Comparison of ENCODE assay signal across 29 cellular contexts in the genomic region with DNA sequence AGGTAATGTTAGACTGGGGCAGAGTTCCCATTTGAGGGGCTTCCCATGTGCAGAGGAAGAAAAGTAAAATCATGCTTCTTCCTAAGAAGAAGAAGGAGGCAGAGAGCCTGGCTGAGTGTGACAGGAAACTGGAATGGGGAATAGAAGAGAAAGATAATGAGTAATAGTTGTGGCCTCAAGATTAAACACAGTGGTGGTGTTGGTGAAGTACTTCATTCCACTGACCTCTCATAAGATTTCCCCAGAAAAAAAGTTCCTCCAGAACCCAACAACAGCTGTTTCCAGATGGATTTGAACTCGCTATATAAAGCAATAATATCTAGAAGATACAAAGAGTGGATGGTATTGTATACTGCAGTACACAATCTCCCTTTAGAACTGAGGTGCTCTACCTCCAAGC. TPM values are rescaled to one million over a fixed set of nuclear protein-coding genes. Genes with fewer than 3 reads are reported as not detected.
DNase-seq lines count a peak whose midpoint lies in the region; TF ChIP-seq lines count a peak whose summit lies in the region.
"Had no signal": no experiment of that assay in that cellular context is flagged by ENCODE, and none has a peak within 500 bp of the region (broad histone marks: within the 10 kb centered on the region; RNA-seq: fewer than 3 reads in every experiment).

No MANE protein-coding gene starts in this region.

- H3K79me2 ChIP-seq in GM23248 (ENCODE audit: insufficient read depth) = no peaks in the 10 kb centered on the region
- no peaks in the 10 kb centered on the region for H3K79me2 ChIP-seq in smooth muscle cell (ENCODE audit: low read depth)

- in situ Hi-C loops in GM23248 (cut with MboI) = loop anchor here (10.0 kb wide), 1 partner anchor 114 kb away; no protein-coding TSS in a partner anchor

- H3K27ac ChIP-seq in GM23248 = no peak overlapping the region
- peak overlapping the region; percentile 71 for H3K27ac ChIP-seq in smooth muscle cell (ENCODE audit: low read depth)
- H3K27ac ChIP-seq in coronary artery = no peak overlapping the region
- H3K27ac ChIP-seq: foreskin keratinocyte, neural progenitor cell, suprapubic skin, upper lobe of right lung had no signal

- H3K4me3 ChIP-seq in GM23248 (no peak overlapping the region), fibroblast of the aortic adventitia (ENCODE audit: low read depth, low read length) (no peak overlapping the region), smooth muscle cell (no peak overlapping the region), coronary artery (no peak overlapping the region)
- H3K4me3 ChIP-seq: neural progenitor cell, suprapubic skin, upper lobe of right lung had no signal

- 85% methylated on average over 1 of the region's 1 CpG for WGBS in GM23248 (ENCODE audit: low coverage in 1 of 2, low lambda C conversion rate in 2 of 2, missing lambda C conversion rate in 2 of 2), 2 experiments
- WGBS in smooth muscle cell (ENCODE audit: low lambda C conversion rate) = 30% methylated on average over 1 of the region's 1 CpG

- no peak overlapping the region for H2AFZ ChIP-seq in GM23248
- no peak overlapping the region for H2AFZ ChIP-seq in smooth muscle cell (ENCODE audit: low read depth)
- H2AFZ ChIP-seq: neural progenitor cell had no signal

- H3K4me1 ChIP-seq in GM23248 (ENCODE audit: insufficient read depth) = peaks cover 33% of the 10 kb centered on the region
- H3K4me1 ChIP-seq in smooth muscle cell (ENCODE audit: low read depth) = peaks cover 3% of the 10 kb centered on the region
- H3K4me1 ChIP-seq: foreskin keratinocyte, neural progenitor cell, suprapubic skin, upper lobe of right lung had no signal

- no peak overlapping the region for H3K9ac ChIP-seq in GM23248
- no peak overlapping the region for H3K9ac ChIP-seq in smooth muscle cell (ENCODE audit: low read depth)
- H3K9ac ChIP-seq: neural progenitor cell had no signal

- no peaks in the 10 kb centered on the region for H3K36me3 ChIP-seq in GM23248 (ENCODE audit: low read depth)
- H3K36me3 ChIP-seq in smooth muscle cell (ENCODE audit: low read depth) = no peaks in the 10 kb centered on the region
- H3K36me3 ChIP-seq: neural progenitor cell, suprapubic skin, upper lobe of right lung had no signal

- H3K9me2 ChIP-seq in GM23248 (ENCODE audit: insufficient read depth) = no peaks in the 10 kb centered on the region

- no peak overlapping the region for H3K4me2 ChIP-seq in GM23248 (ENCODE audit: unreplicated experiment)
- peak overlapping the region; percentile 65 for H3K4me2 ChIP-seq in smooth muscle cell
- H3K4me2 ChIP-seq: neural progenitor cell had no signal

- H3K9me3 ChIP-seq in GM23248 (ENCODE audit: low read depth) (no peaks in the 10 kb centered on the region), smooth muscle cell (replicated peaks; ENCODE audit: low read depth) (no peaks in the 10 kb centered on the region)
- H3K9me3 ChIP-seq: suprapubic skin, upper lobe of right lung had no signal

- DNase-seq in GM23248 (peak; percentile 36), amniotic epithelial cell (ENCODE audit: low read depth) (peak; percentile 58), fibroblast of the aortic adventitia (ENCODE audit: low read depth) (peak; percentile 39), smooth muscle cell (lab: John Stamatoyannopoulos, UW; ENCODE audit: unreplicated experiment) (no peak), 8988T (no peak), coronary artery (ENCODE audit: low spot score) (no peak), DMS114 treated with DMSO at 0.1 percent for 48 hours (lab: John Stamatoyannopoulos, UW; ENCODE audit: unreplicated experiment) (no peak)
- DNase-seq: activated CD4-positive, alpha-beta memory T cell treated with anti-CD3 and anti-CD28 coated beads, Interleukin-2, amount 10 ng/mL, durations not matched to agents 7 days and 5 days; activated CD4-positive, alpha-beta T cell treated with anti-CD3 and anti-CD28 coated beads for 1 hour; aorta; CD4-positive, CD25-positive, alpha-beta regulatory T cell; central memory CD4-positive, alpha-beta T cell; foreskin keratinocyte; GDM1; Karpas-422; left cardiac atrium; MV-4-11; NCI-H146; NCI-H446; NCI-H774; RPMI8226; stimulated activated CD4-positive, alpha-beta T cell treated with anti-CD3 and anti-CD28 coated beads, Interleukin-15, amount 100 ng/mL, for 24 hours; stimulated activated naive B cell treated with anti-CD40 and anti-IgM and Interleukin-4, amounts not matched to agents 10 μg/mL and 1 μg/mL and 100 μg/mL, for 72 hours; upper lobe of right lung had no signal

- H4K20me1 ChIP-seq in GM23248 (ENCODE audit: insufficient read depth) (no peaks in the 10 kb centered on the region), smooth muscle cell (ENCODE audit: low read depth) (no peaks in the 10 kb centered on the region)

- H3K27me3 ChIP-seq in GM23248 (replicated peaks; ENCODE audit: insufficient read depth) (no peaks in the 10 kb centered on the region), smooth muscle cell (ENCODE audit: low read depth) (no peaks in the 10 kb centered on the region)
- H3K27me3 ChIP-seq: foreskin keratinocyte, neural progenitor cell, suprapubic skin, upper lobe of right lung had no signal

- H3F3A ChIP-seq in GM23248 (ENCODE audit: insufficient read depth) (peaks cover 26% of the 10 kb centered on the region), smooth muscle cell (ENCODE audit: low read depth) (no peaks in the 10 kb centered on the region)

- TF ChIP-seq CTCF in fibroblast of the aortic adventitia (IDR thresholded peaks at IDR 0.05; ENCODE audit: insufficient read depth, low read length) = no peak
- TF ChIP-seq CTCF in smooth muscle cell (IDR thresholded peaks at IDR 0.05; ENCODE audit: borderline replicate concordance, insufficient read depth, poor library complexity, severe bottlenecking) = no peak
- no peak for TF ChIP-seq CTCF in coronary artery (IDR thresholded peaks at IDR 0.05)

RNA-seq across cellular contexts. Expression of a gene that starts 13.0 kb away (rescaled TPM):
- not detected in 2 replicates for total RNA-seq in GM23248 (2014; rRNA removed; shearing (Covaris generic))
- polyA plus RNA-seq in GM23248 (2016; fragmentation: Nextera tagmentation; extraction: Ambion mirVana) = not detected in 2 replicates
- not detected in 2 replicates for total RNA-seq in fibroblast of the aortic adventitia (ENCODE audit: low replicate concordance)
- total RNA-seq in smooth muscle cell = 224 and 333 TPM in 2 replicates
- 88.7 and 119 TPM in 2 replicates for polyA plus RNA-seq in smooth muscle cell
- total RNA-seq: endothelial cell of umbilical vein, foreskin keratinocyte had no signal
- polyA plus RNA-seq: endothelial cell of umbilical vein, foreskin keratinocyte had no signal

RNA-seq across cellular contexts. Expression of a gene that starts 47.4 kb away (rescaled TPM):
- not detected in 2 replicates for total RNA-seq in GM23248 (2014; rRNA removed; shearing (Covaris generic))
- polyA plus RNA-seq in GM23248 (2016; fragmentation: Nextera tagmentation; extraction: Ambion mirVana) = not detected in 2 replicates
- not detected in 2 replicates for total RNA-seq in fibroblast of the aortic adventitia (ENCODE audit: low replicate concordance)
- total RNA-seq in smooth muscle cell = 1.3 TPM in 1 of 2 replicates, not detected in the other
- polyA plus RNA-seq in smooth muscle cell = 0.27 and 0.45 TPM in 2 replicates
- total RNA-seq: activated CD4-positive, alpha-beta memory T cell treated with anti-CD3 and anti-CD28 coated beads, Interleukin-2, amount 10 ng/mL, durations not matched to agents 7 days and 5 days; activated T-helper 2 cell treated with anti-CD3 and anti-CD28 coated beads, Interferon-gamma antibody, Interleukin-2, Interleukin-4, amounts not matched to agents 10 μg/mL and 5 μg/mL and 100 μg/mL, durations not matched to agents 14 hours and 24 hours and 36 hours; endothelial cell of umbilical vein; foreskin keratinocyte; T-helper 1 cell treated with Interleukin-12 subunit alpha and Interleukin-12 subunit beta and Interleukin-4 antibody, amounts not matched to agents 30 ng/mL and 1 ng/mL, for 36 hours had no signal
- polyA plus RNA-seq: CD4-positive, CD25-positive, alpha-beta regulatory T cell; endothelial cell of umbilical vein; foreskin keratinocyte had no signal

Comparison
In these comparisons a context has a peak if more than half of its experiments do, and no peak if none do; other contexts are left out.
1. DNase-seq: peak in GM23248 (single experiment), amniotic epithelial cell (single experiment) and fibroblast of the aortic adventitia (single experiment); none in smooth muscle cell (single experiment), 8988T (single experiment), coronary artery (single experiment) and DMS114 treated with DMSO at 0.1 percent for 48 hours (single experiment).
2. RNA of a gene that starts 13.0 kb away (total RNA-seq): 224 to 333 TPM in smooth muscle cell; not detected in GM23248 and not detected in fibroblast of the aortic adventitia; every median in the first group is over 100 times any median in the second.